ENCODE assay signal across 16 cellular contexts in the genomic region with DNA sequence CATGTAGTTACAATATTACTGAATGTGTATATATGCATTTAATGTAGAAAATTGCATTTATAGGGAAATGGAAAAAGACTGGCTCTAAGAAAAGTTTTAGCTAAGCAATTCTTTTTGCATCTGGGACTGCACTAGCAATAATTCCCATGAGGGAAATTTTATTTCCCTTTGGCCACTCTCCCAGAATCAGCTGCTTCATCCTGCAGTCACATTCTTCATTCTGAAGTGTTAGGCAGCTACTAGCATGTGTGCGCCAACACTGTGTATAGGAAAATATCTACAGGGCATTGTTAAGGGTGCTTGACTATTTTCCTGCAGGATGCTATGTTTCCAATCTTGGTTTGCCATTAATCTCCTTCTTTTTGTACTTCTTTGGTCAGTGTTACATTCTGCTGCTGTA.
A peak's percentile ranks its signal among the peaks of the same experiment; 100 is the strongest.
DNase-seq lines count a peak whose midpoint lies in the region; ATAC-seq and TF ChIP-seq lines count a peak whose summit lies in the region.
"Had no signal": no experiment of that assay in that cellular context is flagged by ENCODE, and none has a peak within 500 bp of the region (broad histone marks: within the 10 kb centered on the region; RNA-seq: fewer than 3 reads in every experiment).

No MANE protein-coding gene starts in this region.

- no peaks in the 10 kb centered on the region for H3K36me3 ChIP-seq in mucosa of descending colon (ENCODE audit: low read depth)

- H3K4me3 Mint-ChIP-seq in activated T-cell treated with anti-CD3 and anti-CD28 coated beads, Interleukin-2, amount 50 U/mL, for 24 hours = no peak overlapping the region
- H3K4me3 Mint-ChIP-seq: stimulated activated memory B cell treated with anti-CD40 and anti-IgM and Interleukin-4, amounts not matched to agents 10 μg/mL and 1 μg/mL and 100 μg/mL, for 72 hours had no signal

- H3K4me1 ChIP-seq in mucosa of descending colon (ENCODE audit: low read depth) = no peaks in the 10 kb centered on the region

- H3K9me3 Mint-ChIP-seq in activated T-cell treated with anti-CD3 and anti-CD28 coated beads, Interleukin-2, amount 50 U/mL, for 24 hours = peaks cover 3% of the 10 kb centered on the region

- ATAC-seq in GM21515 (IDR thresholded peaks at IDR 0.05; ENCODE audit: unreplicated experiment) (no peak), mucosa of descending colon (no peak)
- ATAC-seq: esophagus mucosa; stimulated activated memory B cell treated with anti-CD40 and anti-IgM and Interleukin-4, amounts not matched to agents 10 μg/mL and 1 μg/mL and 100 μg/mL, for 72 hours had no signal

- intact Hi-C loops in mucosa of descending colon (cut with DNase I, micrococcal nuclease) = no loop called here

- H3K9me3 ChIP-seq in mucosa of descending colon = peaks cover 23% of the 10 kb centered on the region

- H3K4me3 ChIP-seq in cardiac fibroblast (replicated peaks in 1 of 2; ENCODE audit: low read depth in 2 of 2, low read length in 2 of 2) (no peak overlapping the region), mucosa of descending colon (no peak overlapping the region)

- peak; percentile 22 for DNase-seq in AG20443 (ENCODE audit: low spot score)
- peak; percentile 86 for DNase-seq in NCI-H1105 (lab: John Stamatoyannopoulos, UW)
- peak; percentile 48 to 78 for DNase-seq in cardiac fibroblast (ENCODE audit: low read depth in 2 of 2)
- DNase-seq in left kidney (ENCODE audit: low read depth, low spot score) = peak; percentile 40
- DNase-seq in mucosa of descending colon = no peak
- DNase-seq in activated T-cell treated with anti-CD3 and anti-CD28 coated beads, Interleukin-2, amount 50 U/mL, for 24 hours = no peak
- DNase-seq in KG1 (lab: John Stamatoyannopoulos, UW) = no peak
- DNase-seq: AML-193; EL; HCEC 1CT; NCI-H526; SHP77; stimulated activated CD4-positive, alpha-beta T cell treated with anti-CD3 and anti-CD28 coated beads, Interleukin-4, amount 100 ng/mL, for 1 hour had no signal

- H3K36me3 Mint-ChIP-seq in activated T-cell treated with anti-CD3 and anti-CD28 coated beads, Interleukin-2, amount 50 U/mL, for 24 hours (ENCODE audit: low read depth) = no peaks in the 10 kb centered on the region
- H3K36me3 Mint-ChIP-seq: stimulated activated memory B cell treated with anti-CD40 and anti-IgM and Interleukin-4, amounts not matched to agents 10 μg/mL and 1 μg/mL and 100 μg/mL, for 72 hours had no signal

- TF ChIP-seq CTCF in cardiac fibroblast (IDR thresholded peaks at IDR 0.05; ENCODE audit: low read depth, low read length) = no peak
- TF ChIP-seq CTCF in mucosa of descending colon (IDR thresholded peaks at IDR 0.05) = no peak

- H3K27ac Mint-ChIP-seq in activated T-cell treated with anti-CD3 and anti-CD28 coated beads, Interleukin-2, amount 50 U/mL, for 24 hours = no peak overlapping the region
- H3K27ac Mint-ChIP-seq: stimulated activated memory B cell treated with anti-CD40 and anti-IgM and Interleukin-4, amounts not matched to agents 10 μg/mL and 1 μg/mL and 100 μg/mL, for 72 hours had no signal

- H3K27me3 Mint-ChIP-seq in activated T-cell treated with anti-CD3 and anti-CD28 coated beads, Interleukin-2, amount 50 U/mL, for 24 hours = no peaks in the 10 kb centered on the region
- H3K27me3 Mint-ChIP-seq: stimulated activated memory B cell treated with anti-CD40 and anti-IgM and Interleukin-4, amounts not matched to agents 10 μg/mL and 1 μg/mL and 100 μg/mL, for 72 hours had no signal

- no peaks in the 10 kb centered on the region for H3K4me1 Mint-ChIP-seq in activated T-cell treated with anti-CD3 and anti-CD28 coated beads, Interleukin-2, amount 50 U/mL, for 24 hours (ENCODE audit: low read depth)
- H3K4me1 Mint-ChIP-seq: stimulated activated memory B cell treated with anti-CD40 and anti-IgM and Interleukin-4, amounts not matched to agents 10 μg/mL and 1 μg/mL and 100 μg/mL, for 72 hours had no signal

Comparison
In these comparisons a context has a peak if more than half of its experiments do, and no peak if none do; other contexts are left out.
1. DNase-seq: peak in AG20443 (single experiment), NCI-H1105 (single experiment), cardiac fibroblast (2 of 2) and left kidney (single experiment); none in mucosa of descending colon (0 of 3), activated T-cell treated with anti-CD3 and anti-CD28 coated beads, Interleukin-2, amount 50 U/mL, for 24 hours (single experiment) and KG1 (single experiment).